17 cellular contexts compared by ENCODE assay signal in the genomic region with DNA sequence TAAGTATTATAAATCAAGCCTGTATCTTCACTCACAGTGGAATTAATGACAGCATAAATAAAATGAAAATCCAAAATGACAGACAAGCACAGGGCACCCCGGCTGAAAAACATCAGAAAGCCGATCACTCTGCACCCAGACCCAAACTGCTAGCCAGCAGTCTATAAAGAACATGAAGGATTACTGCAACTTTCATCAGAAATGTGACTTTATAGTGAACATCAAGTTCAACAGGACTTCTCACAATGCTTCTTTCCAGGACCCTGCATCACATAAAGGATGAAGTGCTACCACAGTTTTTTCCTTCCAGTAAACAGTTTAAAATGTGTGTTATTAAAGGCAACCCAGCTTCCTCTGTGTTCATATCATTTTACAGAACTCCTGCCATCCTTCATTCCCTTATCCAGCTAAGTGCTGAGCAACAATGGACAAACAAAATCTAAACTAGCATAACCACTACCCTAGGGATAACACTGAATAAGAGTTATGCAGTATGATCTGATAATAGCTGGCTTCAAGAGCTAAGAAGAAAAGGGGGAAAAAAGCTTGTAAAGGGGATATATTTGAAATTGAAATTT.
DNase-seq lines count a peak whose midpoint lies in the region; ATAC-seq and TF ChIP-seq lines count a peak whose summit lies in the region.
"Had no signal": no experiment of that assay in that cellular context is flagged by ENCODE, and none has a peak within 500 bp of the region (broad histone marks: within the 10 kb centered on the region; RNA-seq: fewer than 3 reads in every experiment).

No MANE protein-coding gene starts in this region.

- DNase-seq in activated T-cell treated with anti-CD3 and anti-CD28 coated beads, Interleukin-2, amount 50 U/mL, for 72 hours = no peak
- DNase-seq in activated T-cell treated with anti-CD3 and anti-CD28 coated beads, Interleukin-2, amount 50 U/mL, for 24 hours = no peak
- DNase-seq in Karpas-422 = no peak
- no peak for DNase-seq in suprapubic skin (ENCODE audit: low spot score in 2 of 2)
- no peak for DNase-seq in foreskin keratinocyte
- no peak for DNase-seq in GOT3 (lab: John Stamatoyannopoulos, UW)
- DNase-seq: activated B cell treated with CpG ODN at 0.5 μM for 24 hours; CD4-positive, alpha-beta T cell; DMS79; NCI-H1417 treated with DMSO at 0.1 percent for 48 hours; SHP77 treated with DMSO at 0.1 percent for 48 hours; spleen had no signal

- H3K9me3 ChIP-seq in Karpas-422 (ENCODE audit: low read length) (no peaks in the 10 kb centered on the region), gastroesophageal sphincter (no peaks in the 10 kb centered on the region), suprapubic skin (no peaks in the 10 kb centered on the region)
- H3K9me3 ChIP-seq: colonic mucosa, spleen had no signal

- H3K79me2 ChIP-seq in Karpas-422 (ENCODE audit: low read length) = no peaks in the 10 kb centered on the region

- no peak for TF ChIP-seq EP300 in gastroesophageal sphincter (IDR thresholded peaks at IDR 0.05)
- no peak for TF ChIP-seq EP300 in suprapubic skin (IDR thresholded peaks at IDR 0.05)

- H3K4me1 Mint-ChIP-seq in activated T-cell treated with anti-CD3 and anti-CD28 coated beads, Interleukin-2, amount 50 U/mL, for 72 hours (ENCODE audit: low read depth) = peaks cover 9% of the 10 kb centered on the region
- H3K4me1 Mint-ChIP-seq in activated T-cell treated with anti-CD3 and anti-CD28 coated beads, Interleukin-2, amount 50 U/mL, for 24 hours (ENCODE audit: low read depth) = peaks cover 6% of the 10 kb centered on the region

- H2AFZ ChIP-seq in Karpas-422 (ENCODE audit: low read length) = no peak overlapping the region

- H3K4me3 Mint-ChIP-seq in activated T-cell treated with anti-CD3 and anti-CD28 coated beads, Interleukin-2, amount 50 U/mL, for 72 hours = peak overlapping the region in 1 of 2 donors; percentile 27
- H3K4me3 Mint-ChIP-seq in activated T-cell treated with anti-CD3 and anti-CD28 coated beads, Interleukin-2, amount 50 U/mL, for 24 hours = no peak overlapping the region
- H3K4me3 Mint-ChIP-seq: activated B cell treated with CpG ODN at 0.5 μM for 24 hours; CD4-positive, alpha-beta T cell; type B pancreatic cell had no signal

- H3K27me3 ChIP-seq in Karpas-422 (ENCODE audit: low read length) = no peaks in the 10 kb centered on the region
- no peaks in the 10 kb centered on the region for H3K27me3 ChIP-seq in gastroesophageal sphincter
- no peaks in the 10 kb centered on the region for H3K27me3 ChIP-seq in suprapubic skin
- H3K27me3 ChIP-seq in foreskin keratinocyte = no peaks in the 10 kb centered on the region
- H3K27me3 ChIP-seq: colonic mucosa, spleen had no signal

- no peaks in the 10 kb centered on the region for H3K27me3 Mint-ChIP-seq in activated T-cell treated with anti-CD3 and anti-CD28 coated beads, Interleukin-2, amount 50 U/mL, for 72 hours (ENCODE audit: low read depth)
- no peaks in the 10 kb centered on the region for H3K27me3 Mint-ChIP-seq in activated T-cell treated with anti-CD3 and anti-CD28 coated beads, Interleukin-2, amount 50 U/mL, for 24 hours
- H3K27me3 Mint-ChIP-seq: activated B cell treated with CpG ODN at 0.5 μM for 24 hours; CD4-positive, alpha-beta T cell; type B pancreatic cell had no signal

- no peak for TF ChIP-seq CTCF in gastroesophageal sphincter (IDR thresholded peaks at IDR 0.05)
- TF ChIP-seq CTCF in suprapubic skin (IDR thresholded peaks at IDR 0.05) = no peak
- no peak for TF ChIP-seq CTCF in foreskin keratinocyte (conservative IDR thresholded peaks at IDR 0.05)

- no peak for ATAC-seq in activated T-cell treated with anti-CD3 and anti-CD28 coated beads, Interleukin-2, amount 50 U/mL, for 72 hours (replicated peaks in 1 of 2)
- ATAC-seq in gastroesophageal sphincter (no peak), foreskin keratinocyte (no peak), HG03045 (IDR thresholded peaks at IDR 0.05; ENCODE audit: unreplicated experiment) (no peak)

- TF ChIP-seq POLR2A in gastroesophageal sphincter (IDR thresholded peaks at IDR 0.05) = no peak
- no peak for TF ChIP-seq POLR2A in suprapubic skin (IDR thresholded peaks at IDR 0.05)

- peak overlapping the region; percentile 91 for H3K27ac Mint-ChIP-seq in activated T-cell treated with anti-CD3 and anti-CD28 coated beads, Interleukin-2, amount 50 U/mL, for 72 hours
- no peak overlapping the region for H3K27ac Mint-ChIP-seq in activated T-cell treated with anti-CD3 and anti-CD28 coated beads, Interleukin-2, amount 50 U/mL, for 24 hours
- H3K27ac Mint-ChIP-seq: activated B cell treated with CpG ODN at 0.5 μM for 24 hours; CD4-positive, alpha-beta T cell; type B pancreatic cell had no signal

- H3K4me1 ChIP-seq in Karpas-422 (ENCODE audit: low read length) (peaks cover 13% of the 10 kb centered on the region), gastroesophageal sphincter (peaks cover 0 to 16% (median 10%) of the 10 kb centered on the region in 3 donors), suprapubic skin (peaks cover 10% of the 10 kb centered on the region), foreskin keratinocyte (no peaks in the 10 kb centered on the region)
- H3K4me1 ChIP-seq: colonic mucosa had no signal

- 40 to 69% methylated on average over 2 of the region's 2 CpGs for WGBS in gastroesophageal sphincter (ENCODE audit: low coverage in 1 of 2), 2 donors
- 68% methylated on average over 2 of the region's 2 CpGs for WGBS in suprapubic skin

- H3K9me2 ChIP-seq in Karpas-422 (replicated peaks; ENCODE audit: insufficient read depth, low read length) = no peaks in the 10 kb centered on the region

- peak overlapping the region; percentile 1; the same call in 1 of the 2 replicates for H3K9ac ChIP-seq in Karpas-422 (ENCODE audit: low read length)
- H3K9ac ChIP-seq: KMS-11 had no signal

- H3K4me2 ChIP-seq in Karpas-422 (ENCODE audit: low read depth, low read length, poor library complexity, severe bottlenecking) = peak overlapping the region; percentile 13
- H3K4me2 ChIP-seq: KMS-11 had no signal

- H3K9me3 Mint-ChIP-seq in activated T-cell treated with anti-CD3 and anti-CD28 coated beads, Interleukin-2, amount 50 U/mL, for 72 hours = peaks cover 4 to 6% of the 10 kb centered on the region in 2 donors
- no peaks in the 10 kb centered on the region for H3K9me3 Mint-ChIP-seq in activated T-cell treated with anti-CD3 and anti-CD28 coated beads, Interleukin-2, amount 50 U/mL, for 24 hours
- H3K9me3 Mint-ChIP-seq: activated B cell treated with CpG ODN at 0.5 μM for 24 hours; CD4-positive, alpha-beta T cell; type B pancreatic cell had no signal

- H3K36me3 ChIP-seq in Karpas-422 (ENCODE audit: insufficient read depth, low read length) (no peaks in the 10 kb centered on the region), gastroesophageal sphincter (no peaks in the 10 kb centered on the region), suprapubic skin (no peaks in the 10 kb centered on the region)
- H3K36me3 ChIP-seq: colonic mucosa, spleen had no signal

- H4K20me1 ChIP-seq in Karpas-422 (ENCODE audit: insufficient read depth, low read depth, low read length) = no peaks in the 10 kb centered on the region

- H3K36me3 Mint-ChIP-seq in activated T-cell treated with anti-CD3 and anti-CD28 coated beads, Interleukin-2, amount 50 U/mL, for 72 hours (ENCODE audit: insufficient read depth in 2 of 2) = no peaks in the 10 kb centered on the region
- no peaks in the 10 kb centered on the region for H3K36me3 Mint-ChIP-seq in activated T-cell treated with anti-CD3 and anti-CD28 coated beads, Interleukin-2, amount 50 U/mL, for 24 hours (ENCODE audit: low read depth)
- H3K36me3 Mint-ChIP-seq: type B pancreatic cell had no signal

- H3K4me3 ChIP-seq in Karpas-422 (ENCODE audit: low read length) (no peak overlapping the region), gastroesophageal sphincter (no peak overlapping the region), suprapubic skin (no peak overlapping the region)
- H3K4me3 ChIP-seq: colonic mucosa, spleen had no signal

- H3K27ac ChIP-seq in Karpas-422 (ENCODE audit: low read length) (no peak overlapping the region), gastroesophageal sphincter (peak overlapping the region; percentile 10 to 43 (median 30)), suprapubic skin (peak overlapping the region; percentile 54), foreskin keratinocyte (no peak overlapping the region)
- H3K27ac ChIP-seq: colonic mucosa, KMS-11 had no signal

Comparison
In these comparisons a context has a peak if more than half of its experiments do, and no peak if none do; other contexts are left out.
1. H3K27ac ChIP-seq: peak in gastroesophageal sphincter (4 of 4) and suprapubic skin (single experiment); none in Karpas-422 (single experiment) and foreskin keratinocyte (single experiment).